In genomic region chr1:94183197-94183815, GRCh38 we compare ENCODE assay signal across 22 cellular contexts. TPM values are rescaled to one million over a fixed set of nuclear protein-coding genes. Genes with fewer than 3 reads are reported as not detected.
A peak's percentile ranks its signal among the peaks of the same experiment; 100 is the strongest.
DNase-seq lines count a peak whose midpoint lies in the region; ATAC-seq and TF ChIP-seq lines count a peak whose summit lies in the region.
"Had no signal": no experiment of that assay in that cellular context is flagged by ENCODE, and none has a peak within 500 bp of the region (broad histone marks: within the 10 kb centered on the region; RNA-seq: fewer than 3 reads in every experiment).

No MANE protein-coding gene starts in this region.

- H3K4me1 ChIP-seq in naive thymus-derived CD4-positive, alpha-beta T cell (ENCODE audit: control insufficient read depth in 2 of 2, insufficient read depth in 2 of 2, low read length in 2 of 2) = no peaks in the 10 kb centered on the region
- H3K4me1 ChIP-seq in endodermal cell (ENCODE audit: control insufficient read depth, insufficient read depth, low read length) = no peaks in the 10 kb centered on the region
- H3K4me1 ChIP-seq: SJSA1 had no signal

- no peaks in the 10 kb centered on the region for H3K4me1 Mint-ChIP-seq in type B pancreatic cell (ENCODE audit: unreplicated experiment)
- H3K4me1 Mint-ChIP-seq in naive thymus-derived CD4-positive, alpha-beta T cell = peaks cover 0 to 2% (median 0%) of the 10 kb centered on the region in 7 donors
- peaks cover 5% of the 10 kb centered on the region for H3K4me1 Mint-ChIP-seq in endodermal cell
- H3K4me1 Mint-ChIP-seq: CD14-positive monocyte had no signal

- 93 to 100% methylated on average over 2 to 3 of the region's 3 CpGs for WGBS in endodermal cell (ENCODE audit: insufficient coverage in 1 of 2, insufficient read length in 1 of 2), 2 experiments

- H3K27me3 Mint-ChIP-seq in type B pancreatic cell = no peaks in the 10 kb centered on the region
- H3K27me3 Mint-ChIP-seq in naive thymus-derived CD4-positive, alpha-beta T cell = peaks cover 15 to 39% (median 27%) of the 10 kb centered on the region in 5 donors
- no peaks in the 10 kb centered on the region for H3K27me3 Mint-ChIP-seq in endodermal cell (ENCODE audit: insufficient read depth)

- POLR2A ChIA-PET in naive thymus-derived CD4-positive, alpha-beta T cell (lab: Charles Lee) = no interaction called here

- no peak overlapping the region for H3K4me3 ChIP-seq in naive thymus-derived CD4-positive, alpha-beta T cell (ENCODE audit: low read length)
- no peak overlapping the region for H3K4me3 ChIP-seq in endodermal cell (ENCODE audit: low read length)
- H3K4me3 ChIP-seq: SJSA1 had no signal

- peak overlapping the region; percentile 6 for H3K27ac Mint-ChIP-seq in type B pancreatic cell
- no peak overlapping the region for H3K27ac Mint-ChIP-seq in naive thymus-derived CD4-positive, alpha-beta T cell
- no peak overlapping the region for H3K27ac Mint-ChIP-seq in endodermal cell
- H3K27ac Mint-ChIP-seq: CD14-positive monocyte, HFFc6 had no signal

- H3K27ac ChIP-seq in naive thymus-derived CD4-positive, alpha-beta T cell (ENCODE audit: low read depth, low read length) = no peak overlapping the region
- H3K27ac ChIP-seq in endodermal cell (ENCODE audit: low read depth, low read length) = no peak overlapping the region
- H3K27ac ChIP-seq: HL-60, SJSA1 had no signal

- CTCF ChIA-PET in naive thymus-derived CD4-positive, alpha-beta T cell (lab: Charles Lee) = no interaction called here

- TF ChIP-seq CTCF in type B pancreatic cell (conservative IDR thresholded peaks at IDR 0.05) = no peak
- no peak for TF ChIP-seq CTCF in endodermal cell (conservative IDR thresholded peaks at IDR 0.05)

- DNase-seq in NCI-H82 (lab: John Stamatoyannopoulos, UW) (peak; percentile 22), NCI-H82 treated with DMSO at 0.1 percent for 48 hours (lab: John Stamatoyannopoulos, UW; ENCODE audit: unreplicated experiment) (no peak), cerebellar cortex (ENCODE audit: low spot score) (peak; percentile 41), left ventricle myocardium superior (no peak), type B pancreatic cell (ENCODE audit: extremely low spot score, unreplicated experiment) (no peak), endodermal cell (no peak)
- DNase-seq in naive thymus-derived CD4-positive, alpha-beta T cell = no peak
- DNase-seq: 8988T, DMS79 treated with DMSO at 0.1 percent for 48 hours, H7, HFFc6, NCI-H1048, NCI-H1436, NCI-H2029, NCI-H446 treated with DMSO at 0.1 percent for 48 hours, NCI-H69, OCI-M1, RPMI8226 had no signal

- intact Hi-C loops in left ventricle myocardium superior (cut with micrococcal nuclease) = no loop called here
- intact Hi-C loops in naive thymus-derived CD4-positive, alpha-beta T cell (cut with micrococcal nuclease) = loop anchor here in 1 of 2 donors (10.0 kb wide), 1 partner anchor 119 kb away; no protein-coding TSS in a partner anchor

- H3K36me3 Mint-ChIP-seq in type B pancreatic cell (peaks cover 33% of the 10 kb centered on the region), endodermal cell (ENCODE audit: low read depth) (peaks cover 57% of the 10 kb centered on the region)
- H3K36me3 Mint-ChIP-seq in naive thymus-derived CD4-positive, alpha-beta T cell = no peaks in the 10 kb centered on the region
- H3K36me3 Mint-ChIP-seq: CD14-positive monocyte had no signal

- H3K36me3 ChIP-seq in naive thymus-derived CD4-positive, alpha-beta T cell (ENCODE audit: control insufficient read depth in 2 of 3, insufficient read depth in 3 of 3, low read length in 3 of 3) = no peaks in the 10 kb centered on the region
- peaks cover 80% of the 10 kb centered on the region for H3K36me3 ChIP-seq in endodermal cell (ENCODE audit: control insufficient read depth, insufficient read depth, low read length)

- no peaks in the 10 kb centered on the region for H3K27me3 ChIP-seq in naive thymus-derived CD4-positive, alpha-beta T cell (ENCODE audit: control insufficient read depth in 2 of 2, insufficient read depth in 2 of 2, low read length in 2 of 2)
- no peaks in the 10 kb centered on the region for H3K27me3 ChIP-seq in endodermal cell (ENCODE audit: control insufficient read depth, insufficient read depth, low read length, poor library complexity, severe bottlenecking)
- H3K27me3 ChIP-seq: SJSA1 had no signal

- ATAC-seq in left ventricle myocardium superior (peak; percentile 83), GM18870 (IDR thresholded peaks at IDR 0.05; ENCODE audit: unreplicated experiment) (no peak)
- ATAC-seq in naive thymus-derived CD4-positive, alpha-beta T cell = no peak

- no peak overlapping the region for H3K9ac ChIP-seq in endodermal cell (ENCODE audit: extremely low read depth, low read length, poor library complexity, severe bottlenecking)

- H3K9me3 Mint-ChIP-seq in type B pancreatic cell = no peaks in the 10 kb centered on the region
- no peaks in the 10 kb centered on the region for H3K9me3 Mint-ChIP-seq in naive thymus-derived CD4-positive, alpha-beta T cell
- no peaks in the 10 kb centered on the region for H3K9me3 Mint-ChIP-seq in endodermal cell
- H3K9me3 Mint-ChIP-seq: HFFc6 had no signal

- no peak overlapping the region for H3K4me3 Mint-ChIP-seq in type B pancreatic cell
- H3K4me3 Mint-ChIP-seq in naive thymus-derived CD4-positive, alpha-beta T cell = no peak overlapping the region
- no peak overlapping the region for H3K4me3 Mint-ChIP-seq in endodermal cell
- H3K4me3 Mint-ChIP-seq: CD14-positive monocyte, HFFc6 had no signal

- no peaks in the 10 kb centered on the region for H3K9me3 ChIP-seq in naive thymus-derived CD4-positive, alpha-beta T cell (ENCODE audit: control insufficient read depth in 2 of 3, low read length in 3 of 3)
- H3K9me3 ChIP-seq in endodermal cell (ENCODE audit: control insufficient read depth, low read length) = no peaks in the 10 kb centered on the region
- H3K9me3 ChIP-seq: SJSA1 had no signal

RNA-seq across cellular contexts. Expression of gene ARHGAP29, which starts 54.1 kb away (rescaled TPM):
- total RNA-seq in left ventricle myocardium superior = 25.9 TPM
- total RNA-seq in type B pancreatic cell (ENCODE audit: low replicate concordance) = 42.7 and 213 TPM in 2 replicates
- total RNA-seq in naive thymus-derived CD4-positive, alpha-beta T cell = under 1 TPM in 2 of 5 experiments, not detected in 3; 0.02 to 0.37 TPM
- polyA plus RNA-seq in naive thymus-derived CD4-positive, alpha-beta T cell = under 1 TPM in 1 of 2 donors, not detected in 1; 0.13 TPM
- total RNA-seq in endodermal cell = 10 to 100 TPM; 31.5 to 38.9 TPM
- 9.4 TPM for polyA plus RNA-seq in endodermal cell (2013, experiment 1 of 2)
- 11.8 TPM for polyA plus RNA-seq in endodermal cell (2013, experiment 2 of 2)

Comparison
In these comparisons a context has a peak if more than half of its experiments do, and no peak if none do; other contexts are left out.
1. DNase-seq: peak in NCI-H82 (single experiment) and cerebellar cortex (single experiment); none in NCI-H82 treated with DMSO at 0.1 percent for 48 hours (single experiment), left ventricle myocardium superior (single experiment), type B pancreatic cell (single experiment), naive thymus-derived CD4-positive, alpha-beta T cell (0 of 9) and endodermal cell (single experiment).
2. RNA of gene ARHGAP29, which starts 54.1 kb away (total RNA-seq): 42.7 to 213 TPM in type B pancreatic cell, 31.5 to 38.9 TPM in endodermal cell and 25.9 TPM in left ventricle myocardium superior (single experiment); 0.02 to 0.37 TPM in naive thymus-derived CD4-positive, alpha-beta T cell; every median in the first group is over 10 times any median in the second.